Comparison of ENCODE assay signal across 8 cellular contexts in the genomic region with DNA sequence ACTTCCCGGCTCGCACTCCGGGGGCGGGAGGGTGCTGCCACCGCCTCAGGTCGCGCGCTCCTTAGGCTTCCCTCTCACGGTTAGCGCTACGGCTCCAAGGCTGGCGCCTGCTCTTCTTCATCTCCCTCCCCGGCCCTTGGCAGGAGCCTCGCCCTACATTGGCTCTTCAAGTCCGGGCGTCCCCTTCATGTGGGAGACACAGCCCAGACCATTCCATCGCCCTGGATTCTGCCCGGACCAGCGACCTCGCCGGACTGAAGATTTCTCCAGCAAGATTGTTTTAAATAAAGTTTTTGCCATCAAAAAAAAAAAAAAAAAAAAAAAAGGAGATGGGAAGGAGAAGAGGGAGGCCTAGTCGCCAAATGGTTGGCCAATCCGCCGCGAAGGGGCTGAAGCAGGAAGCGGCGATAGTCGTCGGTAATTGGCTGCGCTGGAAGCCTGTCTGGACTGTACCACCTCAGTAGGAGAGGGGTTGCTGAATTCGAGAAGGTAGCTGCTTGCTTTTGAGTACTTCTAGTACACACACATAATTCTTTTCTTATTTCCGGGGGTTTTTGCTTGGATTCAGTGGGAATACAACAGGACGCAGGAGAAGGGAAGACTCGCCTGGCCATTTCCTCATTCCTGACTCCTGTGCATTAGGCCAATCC. TPM values are rescaled to one million over a fixed set of nuclear protein-coding genes. Genes with fewer than 3 reads are reported as not detected.
DNase-seq lines count a peak whose midpoint lies in the region; ATAC-seq, FAIRE-seq and TF ChIP-seq lines count a peak whose summit lies in the region.

No MANE protein-coding gene starts in this region.

- no peaks in the 10 kb centered on the region for H3K9me3 Mint-ChIP-seq in Caco-2 (ENCODE audit: unreplicated experiment)

- H3K36me3 ChIP-seq in Caco-2 (ENCODE audit: control insufficient read depth, insufficient read depth, low read length) (no peaks in the 10 kb centered on the region), endocrine pancreas (ENCODE audit: control insufficient read depth, insufficient read depth, low read length) (no peaks in the 10 kb centered on the region), mesendoderm (ENCODE audit: control insufficient read depth, insufficient read depth, low read length) (no peaks in the 10 kb centered on the region)

- H3K18ac ChIP-seq in mesendoderm (ENCODE audit: low read length), result no peak overlapping the region

- peak; percentile 49 for FAIRE-seq in HTR-8/SVneo (lab: Jason Lieb, UNC)

- peak overlapping the region; percentile 35 for H4K5ac ChIP-seq in mesendoderm (ENCODE audit: low read length)

- H3K27me3 ChIP-seq in Caco-2 (replicated peaks; ENCODE audit: control insufficient read depth, insufficient read depth, low read length) (no peaks in the 10 kb centered on the region), endocrine pancreas (ENCODE audit: control insufficient read depth, insufficient read depth, low read length) (no peaks in the 10 kb centered on the region), mesendoderm (ENCODE audit: insufficient read depth, low read length, poor library complexity) (no peaks in the 10 kb centered on the region)

- DNase-seq in Caco-2, result peak; percentile 96 to 99
- peak; percentile 96 for DNase-seq in HTR-8/SVneo (ENCODE audit: insufficient read length, low spot score)
- peak; percentile 98 for DNase-seq in NOMO-1 treated with DMSO at 0.1 percent for 48 hours (lab: John Stamatoyannopoulos, UW; ENCODE audit: unreplicated experiment)
- DNase-seq in activated CD8-positive, alpha-beta memory T cell treated with anti-CD3 and anti-CD28 coated beads, Interleukin-2, amount 50 U/mL, for 1 hour (ENCODE audit: extremely low read depth), result peak; percentile 96
- peak; percentile 99 for DNase-seq in mesendoderm
- peak; percentile 82 for DNase-seq in stimulated activated CD8-positive, alpha-beta memory T cell treated with anti-CD3 and anti-CD28 coated beads, Interleukin-12 subunit alpha, Interleukin-12 subunit beta, amount 100 ng/mL, for 4 hours (ENCODE audit: low read depth)

- peak overlapping the region; percentile 43 for H3K4me2 ChIP-seq in mesendoderm (ENCODE audit: low read length)

- no CpG with 5 or more reads among the region's 34 CpGs for WGBS in mesendoderm (ENCODE audit: extremely low coverage, insufficient coverage, low lambda C conversion rate)

- H3K9ac ChIP-seq in endocrine pancreas (ENCODE audit: control insufficient read depth, insufficient read depth, low read length) (peak overlapping the region; percentile 97), mesendoderm (ENCODE audit: low read length) (peak overlapping the region; percentile 82)

- peaks cover 24% of the 10 kb centered on the region for H3K79me2 ChIP-seq in mesendoderm (ENCODE audit: control insufficient read depth, insufficient read depth, low read length)

- POLR2A ChIA-PET in Caco-2 (lab: Charles Lee), result no interaction called here

- no peak overlapping the region for H4K8ac ChIP-seq in mesendoderm (ENCODE audit: low read depth, low read length)

- no peaks in the 10 kb centered on the region for H3K27me3 Mint-ChIP-seq in Caco-2 (ENCODE audit: insufficient read depth, unreplicated experiment)

- H3K27ac Mint-ChIP-seq in Caco-2 (ENCODE audit: unreplicated experiment), result peak overlapping the region; percentile 100

- no TSS peak for BruUV-seq in Caco-2 (replicated peaks; lab: Mats Ljungman, UMichigan)

- H3K56ac ChIP-seq in mesendoderm (ENCODE audit: low read length), result peak overlapping the region; percentile 92

- peaks cover 14% of the 10 kb centered on the region; the same call in 1 of the 2 replicates for H3K4me1 ChIP-seq in Caco-2
- peaks cover 7% of the 10 kb centered on the region for H3K4me1 ChIP-seq in endocrine pancreas (ENCODE audit: control insufficient read depth, insufficient read depth, low read length)
- no peaks in the 10 kb centered on the region for H3K4me1 ChIP-seq in mesendoderm (ENCODE audit: control insufficient read depth, low read depth, low read length)

- H3K4me3 ChIP-seq in Caco-2 (ENCODE audit: low read depth, low read length), result peak overlapping the region; percentile 74
- H3K4me3 ChIP-seq in endocrine pancreas (ENCODE audit: control insufficient read depth, insufficient read depth, low read length), result peak overlapping the region; percentile 72
- peak overlapping the region; percentile 67 for H3K4me3 ChIP-seq in mesendoderm (ENCODE audit: low read length)

- CTCF ChIA-PET in Caco-2 (lab: Charles Lee), result interaction anchor here (1.2 kb wide), 1 partner anchor 136 kb away, joined by 3 read pairs; no protein-coding TSS in a partner anchor

- peaks cover 5% of the 10 kb centered on the region for H3K79me1 ChIP-seq in mesendoderm (ENCODE audit: low read length)

- H2BK120ac ChIP-seq in mesendoderm (ENCODE audit: low read depth, low read length), result no peak overlapping the region

- peak overlapping the region; percentile 28 for H3K4ac ChIP-seq in mesendoderm (ENCODE audit: low read depth, low read length)

- intact Hi-C loops in Caco-2 (cut with micrococcal nuclease; ENCODE audit: unreplicated experiment), result loop anchor here (1.0 kb wide), 4 partner anchors 10 to 912 kb away; a partner anchor contains a TSS

- peak overlapping the region; percentile 52 for H3K27ac ChIP-seq in mesendoderm (ENCODE audit: low read depth, low read length)

- H3K4me3 Mint-ChIP-seq in Caco-2 (ENCODE audit: unreplicated experiment), result peak overlapping the region; percentile 99

- peak; percentile 67 for ATAC-seq in GM21381 (IDR thresholded peaks at IDR 0.05; ENCODE audit: unreplicated experiment)

- peaks cover 30% of the 10 kb centered on the region for H3K36me3 Mint-ChIP-seq in Caco-2 (ENCODE audit: insufficient read depth, unreplicated experiment)

- TF ChIP-seq CTCF in Caco-2 (IDR thresholded peaks at IDR 0.05; ENCODE audit: insufficient read depth in 1 of 2, low read depth in 1 of 2, low read length in 1 of 2, severe bottlenecking in 1 of 2, unreplicated experiment in 1 of 2), result no peak

- H3K9me3 ChIP-seq in Caco-2 (no peaks in the 10 kb centered on the region), endocrine pancreas (ENCODE audit: control insufficient read depth, low read length) (no peaks in the 10 kb centered on the region)

- H2AK5ac ChIP-seq in mesendoderm (ENCODE audit: low read length), result no peak overlapping the region

- peaks cover 6% of the 10 kb centered on the region for H3K4me1 Mint-ChIP-seq in Caco-2 (ENCODE audit: low read depth, unreplicated experiment)

- H2BK5ac ChIP-seq in mesendoderm (ENCODE audit: low read length), result peak overlapping the region; percentile 52

- H3K23ac ChIP-seq in mesendoderm (ENCODE audit: low read length), result no peak overlapping the region

- no peak overlapping the region for H2BK15ac ChIP-seq in mesendoderm (replicated peaks; ENCODE audit: low read depth)

RNA-seq across cellular contexts. Expression of a gene that starts 0.7 kb away (rescaled TPM):
- total RNA-seq in Caco-2 (2022), result 66.0 and 72.2 TPM in 2 replicates
- polyA plus RNA-seq in mesendoderm (2013, experiment 1 of 2), result 44.7 TPM
- polyA plus RNA-seq in mesendoderm (2013, experiment 2 of 2), result 42.1 TPM

RNA-seq across cellular contexts. Expression of a gene that starts 9.6 kb away (rescaled TPM):
- 21.0 and 22.1 TPM in 2 replicates for total RNA-seq in Caco-2 (2022)
- 17.4 TPM for polyA plus RNA-seq in mesendoderm (2013, experiment 1 of 2)
- 16.2 TPM for polyA plus RNA-seq in mesendoderm (2013, experiment 2 of 2)

RNA-seq across cellular contexts. Expression of a gene that starts 17.5 kb away (rescaled TPM):
- total RNA-seq in Caco-2 (2022), result 0.32 TPM in 1 of 2 replicates, not detected in the other
- 0.01 TPM for polyA plus RNA-seq in mesendoderm (2013, experiment 1 of 2)
- polyA plus RNA-seq in mesendoderm (2013, experiment 2 of 2), result not detected

RNA-seq across cellular contexts. Expression of a gene that starts 44.8 kb away (rescaled TPM):
- total RNA-seq in Caco-2 (2022), result 29.2 and 29.7 TPM in 2 replicates
- 28.2 TPM for polyA plus RNA-seq in mesendoderm (2013, experiment 1 of 2)
- polyA plus RNA-seq in mesendoderm (2013, experiment 2 of 2), result 29.3 TPM

RNA-seq across cellular contexts. Expression of a gene that starts 45.2 kb away (rescaled TPM):
- total RNA-seq in Caco-2 (2022), result 150 and 152 TPM in 2 replicates
- polyA plus RNA-seq in mesendoderm (2013, experiment 1 of 2), result 92.4 TPM
- polyA plus RNA-seq in mesendoderm (2013, experiment 2 of 2), result 92.7 TPM

Comparison
In these comparisons a context has a peak if more than half of its experiments do, and no peak if none do; other contexts are left out.
1. Peak in every context shown above with its lines: DNase-seq, ATAC-seq, H3K4me3 ChIP-seq and H3K27ac ChIP-seq.